In genomic region chr2:207107551-207107950, GRCh38 we compare ENCODE assay signal across 11 cellular contexts. TPM values are rescaled to one million over a fixed set of nuclear protein-coding genes. Genes with fewer than 3 reads are reported as not detected.
A peak's percentile ranks its signal among the peaks of the same experiment; 100 is the strongest.
DNase-seq lines count a peak whose midpoint lies in the region; ATAC-seq and TF ChIP-seq lines count a peak whose summit lies in the region.
"Had no signal": no experiment of that assay in that cellular context is flagged by ENCODE, and none has a peak within 500 bp of the region (broad histone marks: within the 10 kb centered on the region; RNA-seq: fewer than 3 reads in every experiment).

No MANE protein-coding gene starts in this region.

- TF ChIP-seq CTCF in spleen (IDR thresholded peaks at IDR 0.05 in 8 of 11, conservative IDR thresholded peaks at IDR 0.05 in 3 of 11) = no peak

- intact Hi-C loops in left ventricle myocardium superior (cut with micrococcal nuclease) (no loop called here), spleen (cut with DNase I; ENCODE audit: low total_unique reads) (no loop called here)

- ATAC-seq in left ventricle myocardium superior = peak; percentile 14
- no peak for ATAC-seq in activated T-helper 17 cell treated with anti-CD3 and anti-CD28 coated beads, Interleukin-2, amount 50 U/mL, for 72 hours (replicated peaks)

- no peaks in the 10 kb centered on the region for H3K27me3 ChIP-seq in SJCRH30
- no peaks in the 10 kb centered on the region for H3K27me3 ChIP-seq in spleen (replicated peaks in 1 of 7)
- H3K27me3 ChIP-seq: ovary, tibial nerve had no signal

- H3K4me3 ChIP-seq in SJCRH30 (no peak overlapping the region), spleen (no peak overlapping the region)
- H3K4me3 ChIP-seq: ovary, tibial nerve had no signal

- H3K36me3 ChIP-seq in SJCRH30 (no peaks in the 10 kb centered on the region), spleen (peaks cover 0 to 90% (median 7%) of the 10 kb centered on the region in 6 donors)
- H3K36me3 ChIP-seq: ovary had no signal

- H3K4me1 ChIP-seq in SJCRH30 (peaks cover 11% of the 10 kb centered on the region), spleen (peaks cover 0 to 56% (median 6%) of the 10 kb centered on the region in 6 donors)

- peak overlapping the region; percentile 50 for H3K4me3 Mint-ChIP-seq in activated T-cell treated with anti-CD3 and anti-CD28 coated beads, Interleukin-2, amount 50 U/mL, for 24 hours
- no peak overlapping the region for H3K4me3 Mint-ChIP-seq in activated T-helper 17 cell treated with anti-CD3 and anti-CD28 coated beads, Interleukin-2, amount 50 U/mL, for 72 hours

- H3K9me3 Mint-ChIP-seq in activated T-cell treated with anti-CD3 and anti-CD28 coated beads, Interleukin-2, amount 50 U/mL, for 24 hours = no peaks in the 10 kb centered on the region
- H3K9me3 Mint-ChIP-seq in activated T-helper 17 cell treated with anti-CD3 and anti-CD28 coated beads, Interleukin-2, amount 50 U/mL, for 72 hours = no peaks in the 10 kb centered on the region

- no peak overlapping the region for H3K27ac Mint-ChIP-seq in activated T-cell treated with anti-CD3 and anti-CD28 coated beads, Interleukin-2, amount 50 U/mL, for 24 hours
- H3K27ac Mint-ChIP-seq in activated T-helper 17 cell treated with anti-CD3 and anti-CD28 coated beads, Interleukin-2, amount 50 U/mL, for 72 hours = no peak overlapping the region

- no peaks in the 10 kb centered on the region for H3K9me3 ChIP-seq in SJCRH30 (replicated peaks)
- no peaks in the 10 kb centered on the region for H3K9me3 ChIP-seq in spleen
- H3K9me3 ChIP-seq: ovary, tibial nerve had no signal

- no peak for DNase-seq in activated T-cell treated with anti-CD3 and anti-CD28 coated beads, Interleukin-2, amount 50 U/mL, for 24 hours
- DNase-seq in activated T-cell treated with anti-CD3 and anti-CD28 coated beads for 4 hours (no peak), SJCRH30 (peak; percentile 36 to 59), left ventricle myocardium superior (no peak), spleen (peak; percentile 83), COLO668 (lab: John Stamatoyannopoulos, UW; ENCODE audit: unreplicated experiment) (no peak)
- DNase-seq in activated effector memory CD4-positive, alpha-beta T cell treated with Interleukin-2 at 50 U/mL for 16 hours = no peak
- DNase-seq: HCEC 1CT, ovary had no signal

- H3K27me3 Mint-ChIP-seq in activated T-cell treated with anti-CD3 and anti-CD28 coated beads, Interleukin-2, amount 50 U/mL, for 24 hours = no peaks in the 10 kb centered on the region
- no peaks in the 10 kb centered on the region for H3K27me3 Mint-ChIP-seq in activated T-helper 17 cell treated with anti-CD3 and anti-CD28 coated beads, Interleukin-2, amount 50 U/mL, for 72 hours

- H3K4me1 Mint-ChIP-seq in activated T-cell treated with anti-CD3 and anti-CD28 coated beads, Interleukin-2, amount 50 U/mL, for 24 hours (ENCODE audit: low read depth) = peaks cover 42% of the 10 kb centered on the region
- peaks cover 4% of the 10 kb centered on the region for H3K4me1 Mint-ChIP-seq in activated T-helper 17 cell treated with anti-CD3 and anti-CD28 coated beads, Interleukin-2, amount 50 U/mL, for 72 hours

- H3K27ac ChIP-seq in SJCRH30 = peak overlapping the region; percentile 38; the same call in 1 of the 2 replicates
- H3K27ac ChIP-seq in spleen = peak overlapping the region in 2 of 8 donors; percentile 22 to 42
- H3K27ac ChIP-seq: ovary, tibial nerve had no signal

- 28 to 67% (median 34%) methylated on average over 12 of the region's 12 CpGs for WGBS in spleen, 5 donors

- H3K36me3 Mint-ChIP-seq in activated T-cell treated with anti-CD3 and anti-CD28 coated beads, Interleukin-2, amount 50 U/mL, for 24 hours (ENCODE audit: low read depth) = peaks cover 24% of the 10 kb centered on the region
- peaks cover 47% of the 10 kb centered on the region for H3K36me3 Mint-ChIP-seq in activated T-helper 17 cell treated with anti-CD3 and anti-CD28 coated beads, Interleukin-2, amount 50 U/mL, for 72 hours (ENCODE audit: low read depth)

- TF ChIP-seq POLR2A in spleen (IDR thresholded peaks at IDR 0.05) = no peak

RNA-seq across cellular contexts. Expression of gene KLF7, which starts 58.2 kb away (rescaled TPM):
- total RNA-seq in SJCRH30 (2014; rRNA removed; shearing (Covaris generic)) = 6.0 and 6.7 TPM in 2 replicates
- total RNA-seq in left ventricle myocardium superior (22.2 TPM), spleen (10 to 100 TPM; 23.6 to 74.4 (median 43.3) TPM)
- polyA plus RNA-seq in spleen = 1 to 10 TPM; 2.9 to 3.8 (median 2.9) TPM
- 10 to 100 TPM; 32.8 to 40.6 TPM for total RNA-seq in activated T-helper 17 cell treated with anti-CD3 and anti-CD28 coated beads, Interleukin-2, amount 50 U/mL, for 72 hours

Comparison
In these comparisons a context has a peak if more than half of its experiments do, and no peak if none do; other contexts are left out.
1. DNase-seq: peak in SJCRH30 (2 of 2) and spleen (single experiment); none in activated T-cell treated with anti-CD3 and anti-CD28 coated beads, Interleukin-2, amount 50 U/mL, for 24 hours (single experiment), activated T-cell treated with anti-CD3 and anti-CD28 coated beads for 4 hours (single experiment), left ventricle myocardium superior (single experiment), COLO668 (single experiment) and activated effector memory CD4-positive, alpha-beta T cell treated with Interleukin-2 at 50 U/mL for 16 hours (single experiment).